ENCODE assay signal across 20 cellular contexts in genomic region chr12:50004696-50005095, GRCh38. TPM values are rescaled to one million over a fixed set of nuclear protein-coding genes. Genes with fewer than 3 reads are reported as not detected.
DNase-seq lines count a peak whose midpoint lies in the region; ATAC-seq and TF ChIP-seq lines count a peak whose summit lies in the region.
"Had no signal": no experiment of that assay in that cellular context is flagged by ENCODE, and none has a peak within 500 bp of the region (broad histone marks: within the 10 kb centered on the region; RNA-seq: fewer than 3 reads in every experiment).

No MANE protein-coding gene starts in this region.

- peaks cover 60% of the 10 kb centered on the region for H3K79me2 ChIP-seq in Karpas-422 (ENCODE audit: low read length)
- peaks cover 9% of the 10 kb centered on the region for H3K79me2 ChIP-seq in hepatocyte

- H3K9me2 ChIP-seq in Karpas-422 (replicated peaks; ENCODE audit: insufficient read depth, low read length) (no peaks in the 10 kb centered on the region), hepatocyte (replicated peaks; ENCODE audit: insufficient read depth) (no peaks in the 10 kb centered on the region)

- no peak for DNase-seq in Karpas-422
- no peak for DNase-seq in caudate nucleus (lab: John Stamatoyannopoulos, UW)
- DNase-seq in hepatocyte (ENCODE audit: low spot score): no peak
- DNase-seq in sigmoid colon: no peak
- DNase-seq in prostate gland (ENCODE audit: low spot score): no peak
- no peak for DNase-seq in RKO (ENCODE audit: low spot score)
- no peak for DNase-seq in G401 (ENCODE audit: low spot score)
- DNase-seq: Calu3; CD8-positive, alpha-beta T cell; DMS53; H9; KBM-7; MV-4-11; NCI-H187 treated with DMSO at 0.1 percent for 48 hours; NCI-H345; Right ventricle myocardium superior had no signal

- no peak overlapping the region for H2AFZ ChIP-seq in Karpas-422 (ENCODE audit: low read length)
- H2AFZ ChIP-seq in hepatocyte: no peak overlapping the region

- H3K9me3 ChIP-seq in Karpas-422 (ENCODE audit: low read length) (no peaks in the 10 kb centered on the region), hepatocyte (ENCODE audit: low read depth) (no peaks in the 10 kb centered on the region), sigmoid colon (no peaks in the 10 kb centered on the region), prostate gland (no peaks in the 10 kb centered on the region)
- H3K9me3 ChIP-seq: BLaER1 had no signal

- H3K27ac ChIP-seq in Karpas-422 (ENCODE audit: low read length) (0 out of 2 replicates have a peak overlapping the region, but pooled peaks have one; percentile 13), caudate nucleus (ENCODE audit: low read depth, low read length) (peak overlapping the region; percentile 46), hepatocyte (peak overlapping the region; percentile 1), sigmoid colon (peak overlapping the region; percentile 53 to 79 (median 72)), prostate gland (no peak overlapping the region)
- H3K27ac ChIP-seq: BLaER1 had no signal

- TF ChIP-seq CTCF in hepatocyte (IDR thresholded peaks at IDR 0.05; ENCODE audit: poor library complexity) (no peak), sigmoid colon (IDR thresholded peaks at IDR 0.05) (no peak), prostate gland (IDR thresholded peaks at IDR 0.05) (no peak)

- peaks cover 41% of the 10 kb centered on the region for H3K4me1 ChIP-seq in Karpas-422 (ENCODE audit: low read length)
- H3K4me1 ChIP-seq in hepatocyte (ENCODE audit: insufficient read depth): peaks cover 10% of the 10 kb centered on the region
- peaks cover 0 to 60% (median 39%) of the 10 kb centered on the region in 4 donors for H3K4me1 ChIP-seq in sigmoid colon
- H3K4me1 ChIP-seq in prostate gland (replicated peaks): no peaks in the 10 kb centered on the region

- H3K27me3 ChIP-seq in Karpas-422 (ENCODE audit: low read length): no peaks in the 10 kb centered on the region
- no peaks in the 10 kb centered on the region for H3K27me3 ChIP-seq in hepatocyte
- H3K27me3 ChIP-seq in sigmoid colon: no peaks in the 10 kb centered on the region
- H3K27me3 ChIP-seq in prostate gland (replicated peaks; ENCODE audit: insufficient read depth): no peaks in the 10 kb centered on the region
- H3K27me3 ChIP-seq: BLaER1 had no signal

- ATAC-seq in GM19467 (IDR thresholded peaks at IDR 0.05; ENCODE audit: unreplicated experiment): no peak
- ATAC-seq: CD8-positive, alpha-beta T cell; HepG2 had no signal

- no peak for TF ChIP-seq EP300 in sigmoid colon (IDR thresholded peaks at IDR 0.05)

- no peak overlapping the region for H3K4me2 ChIP-seq in Karpas-422 (ENCODE audit: low read depth, low read length, poor library complexity, severe bottlenecking)
- no peak overlapping the region for H3K4me2 ChIP-seq in hepatocyte
- H3K4me2 ChIP-seq: BLaER1 had no signal

- intact Hi-C loops in sigmoid colon (cut with DNase I): loop anchor here (2.0 kb wide), 1 partner anchor 22 kb away; no protein-coding TSS in a partner anchor
- intact Hi-C loops in prostate gland (cut with DNase I): no loop called here

- in situ Hi-C loops in G401 (cut with HindIII; ENCODE audit: low sequenced_read_pairs): no loop called here

- H3K4me3 ChIP-seq in Karpas-422 (ENCODE audit: low read length) (no peak overlapping the region), hepatocyte (no peak overlapping the region), sigmoid colon (no peak overlapping the region), prostate gland (no peak overlapping the region)
- H3K4me3 ChIP-seq: BLaER1 had no signal

- H3K36me3 ChIP-seq in Karpas-422 (ENCODE audit: insufficient read depth, low read length) (peaks cover 59% of the 10 kb centered on the region), hepatocyte (replicated peaks; ENCODE audit: insufficient read depth, low read depth) (no peaks in the 10 kb centered on the region), sigmoid colon (no peaks in the 10 kb centered on the region), prostate gland (no peaks in the 10 kb centered on the region)

- H3K9ac ChIP-seq in Karpas-422 (ENCODE audit: low read length): no peak overlapping the region
- H3K9ac ChIP-seq: BLaER1 had no signal

- TF ChIP-seq POLR2A in sigmoid colon (IDR thresholded peaks at IDR 0.05) (no peak), prostate gland (IDR thresholded peaks at IDR 0.05) (no peak)

- H4K20me1 ChIP-seq in Karpas-422 (ENCODE audit: insufficient read depth, low read depth, low read length) (no peaks in the 10 kb centered on the region), hepatocyte (ENCODE audit: insufficient read depth, poor library complexity, severe bottlenecking) (no peaks in the 10 kb centered on the region)

RNA-seq across cellular contexts. Expression of gene RACGAP1, which starts 20.6 kb away (rescaled TPM):
- 44.0 and 78.6 TPM in 2 replicates for total RNA-seq in Karpas-422 (2014; rRNA removed; shearing (Covaris generic); ENCODE audit: low replicate concordance)
- total RNA-seq in hepatocyte (22.1 and 22.2 TPM in 2 replicates), sigmoid colon (10 to 100 TPM; 14.1 to 42.6 (median 27.0) TPM), prostate gland (10 to 100 TPM in 1 of 2 donors, 1 to 10 TPM in 1; 9.1 to 18.9 TPM)
- polyA plus RNA-seq in hepatocyte (12.6 and 17.3 TPM in 2 replicates), sigmoid colon (10 to 100 TPM in 1 of 3 donors, 1 to 10 TPM in 2; 4.8 to 22.5 (median 8.3) TPM)
- total RNA-seq in G401 (2014; rRNA removed; shearing (Covaris generic)): 115 and 125 TPM in 2 replicates

RNA-seq across cellular contexts. Expression of gene AQP6, which starts 31.9 kb away (rescaled TPM):
- 0.04 and 0.79 TPM in 2 replicates for total RNA-seq in Karpas-422 (2014; rRNA removed; shearing (Covaris generic); ENCODE audit: low replicate concordance)
- total RNA-seq in hepatocyte (not detected in 2 replicates), sigmoid colon (under 1 TPM; 0.14 to 0.83 (median 0.60) TPM), prostate gland (under 1 TPM in 1 of 2 donors, not detected in 1; 0.40 TPM)
- polyA plus RNA-seq in hepatocyte (0.23 TPM in 1 of 2 replicates, not detected in the other), sigmoid colon (under 1 TPM in 1 of 3 donors, not detected in 2; 0.12 TPM)
- 0.37 and 1.6 TPM in 2 replicates for total RNA-seq in G401 (2014; rRNA removed; shearing (Covaris generic))
- total RNA-seq: A673; CD8-positive, alpha-beta T cell; Right ventricle myocardium superior had no signal

RNA-seq across cellular contexts. Expression of gene AQP5, which starts 43.0 kb away (rescaled TPM):
- total RNA-seq in Karpas-422 (2014; rRNA removed; shearing (Covaris generic); ENCODE audit: low replicate concordance): 0.97 and 4.5 TPM in 2 replicates
- total RNA-seq in hepatocyte (1.2 and 1.3 TPM in 2 replicates), sigmoid colon (not detected), prostate gland (10 to 100 TPM in 1 of 2 donors, 1 to 10 TPM in 1; 3.4 to 25.8 TPM)
- polyA plus RNA-seq in hepatocyte (0.50 and 1.2 TPM in 2 replicates), sigmoid colon (under 1 TPM in 1 of 3 donors, not detected in 2; 0.09 TPM)
- not detected in 2 replicates for total RNA-seq in G401 (2014; rRNA removed; shearing (Covaris generic))
- total RNA-seq: A673; CD8-positive, alpha-beta T cell; HepG2 had no signal
- polyA plus RNA-seq: HepG2 had no signal

RNA-seq across cellular contexts. Expression of gene ASIC1, which starts 52.7 kb away (rescaled TPM):
- 17.9 and 26.7 TPM in 2 replicates for total RNA-seq in Karpas-422 (2014; rRNA removed; shearing (Covaris generic); ENCODE audit: low replicate concordance)
- total RNA-seq in hepatocyte (2.4 and 3.1 TPM in 2 replicates), sigmoid colon (1 to 10 TPM; 3.5 to 6.9 (median 5.2) TPM), prostate gland (1 to 10 TPM; 2.7 to 3.2 TPM)
- polyA plus RNA-seq in hepatocyte (4.6 and 6.7 TPM in 2 replicates), sigmoid colon (1 to 10 TPM in 2 of 3 donors, not detected in 1; 1.3 to 1.6 TPM)
- total RNA-seq in G401 (2014; rRNA removed; shearing (Covaris generic)): 9.2 and 13.1 TPM in 2 replicates

RNA-seq across cellular contexts. Expression of gene AQP2, which starts 54.2 kb away (rescaled TPM):
- 0.07 and 0.63 TPM in 2 replicates for total RNA-seq in Karpas-422 (2014; rRNA removed; shearing (Covaris generic); ENCODE audit: low replicate concordance)
- total RNA-seq in hepatocyte (0.08 and 1.4 TPM in 2 replicates), sigmoid colon (not detected), prostate gland (1 to 10 TPM in 1 of 2 donors, not detected in 1; 2.7 TPM)
- polyA plus RNA-seq in hepatocyte (0.71 and 1.8 TPM in 2 replicates), sigmoid colon (not detected)
- total RNA-seq in G401 (2014; rRNA removed; shearing (Covaris generic)): not detected in 2 replicates
- total RNA-seq: A673; Calu3; CD8-positive, alpha-beta T cell; H9; HepG2; Right ventricle myocardium superior had no signal
- polyA plus RNA-seq: HepG2 had no signal

Comparison
In these comparisons a context has a peak if more than half of its experiments do, and no peak if none do; other contexts are left out.
1. H3K27ac ChIP-seq: peak in Karpas-422 (single experiment), caudate nucleus (single experiment), hepatocyte (single experiment) and sigmoid colon (4 of 4); none in prostate gland (0 of 2).